In the genomic region with DNA sequence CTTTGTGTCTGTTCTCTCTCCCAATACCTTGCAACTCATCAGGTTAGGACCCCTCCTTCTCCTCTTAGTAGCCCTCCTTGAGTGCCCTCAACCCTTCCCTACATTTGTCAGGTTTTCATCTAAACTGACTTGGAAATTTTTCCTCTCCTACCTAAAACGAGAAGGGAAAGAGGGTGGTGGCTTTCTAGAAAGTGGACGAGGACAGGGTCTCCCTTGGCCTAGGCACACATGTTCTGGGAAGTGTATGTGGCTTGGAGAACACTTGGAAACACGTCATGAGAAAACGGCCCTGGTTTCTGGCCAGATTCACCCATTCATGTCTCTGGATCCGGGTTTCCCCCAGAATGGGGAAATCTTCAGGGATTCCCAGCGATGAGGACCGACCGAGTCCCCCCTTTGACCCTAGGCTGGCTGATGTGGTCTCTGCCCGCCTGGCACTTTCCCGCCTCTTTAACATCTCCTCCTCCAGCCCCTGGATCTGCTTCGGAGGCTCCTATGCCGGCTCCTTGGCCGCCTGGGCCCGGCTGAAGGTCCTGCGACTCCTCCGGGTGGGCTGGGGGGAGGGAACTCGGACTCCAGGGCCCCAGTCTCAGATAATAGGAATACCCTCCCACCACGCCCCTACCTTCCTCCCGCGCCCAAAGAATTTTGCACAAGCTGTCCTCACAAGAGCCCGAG, we compare ENCODE assay signal across 9 cellular contexts. TPM values are rescaled to one million over a fixed set of nuclear protein-coding genes. Genes with fewer than 3 reads are reported as not detected.
A peak's percentile ranks its signal among the peaks of the same experiment; 100 is the strongest.
DNase-seq lines count a peak whose midpoint lies in the region; ATAC-seq and TF ChIP-seq lines count a peak whose summit lies in the region.
"Had no signal": no experiment of that assay in that cellular context is flagged by ENCODE, and none has a peak within 500 bp of the region (broad histone marks: within the 10 kb centered on the region; RNA-seq: fewer than 3 reads in every experiment).

No MANE protein-coding gene starts in this region.

- peaks cover 36% of the 10 kb centered on the region for H3K27me3 ChIP-seq in H7 (ENCODE audit: control insufficient read depth, insufficient read depth, low read length)
- H3K27me3 ChIP-seq in gastrocnemius medialis = peaks cover 37 to 63% (median 57%) of the 10 kb centered on the region in 3 donors

- H3K27ac ChIP-seq in gastrocnemius medialis = no peak overlapping the region
- H3K27ac ChIP-seq: adrenal gland had no signal

- ATAC-seq in T-helper 17 cell (no peak), gastrocnemius medialis (no peak)

- CTCF ChIA-PET in GM10248 (lab: Yijun Ruan, JAX) = interaction anchor here (0.9 to 1.7 kb wide), 7 partner anchors 12 to 646 kb away, joined by 3 to 11 read pairs (median 4); no protein-coding TSS in a partner anchor

- peaks cover 4% of the 10 kb centered on the region for H3K36me3 Mint-ChIP-seq in T-helper 17 cell (ENCODE audit: low read depth)

- peaks cover 8% of the 10 kb centered on the region for H3K4me1 Mint-ChIP-seq in T-helper 17 cell

- H3K9me3 ChIP-seq in T-helper 17 cell (ENCODE audit: control insufficient read depth, low read length, poor library complexity, severe bottlenecking) (no peaks in the 10 kb centered on the region), gastrocnemius medialis (no peaks in the 10 kb centered on the region)
- H3K9me3 ChIP-seq: adrenal gland had no signal

- POLR2A ChIA-PET in GM10248 (lab: Yijun Ruan, JAX) = interaction anchor here (1.6 kb wide), 1 partner anchor 559 kb away, joined by 5 read pairs; a partner anchor contains a TSS

- H3K4me3 Mint-ChIP-seq in T-helper 17 cell = peak overlapping the region; percentile 92

- intact Hi-C loops in gastrocnemius medialis (cut with DNase I; ENCODE audit: low total_unique reads) = no loop called here

- no peaks in the 10 kb centered on the region for H3K36me3 ChIP-seq in H7 (replicated peaks; ENCODE audit: control insufficient read depth, insufficient read depth, low read length)
- H3K36me3 ChIP-seq in gastrocnemius medialis = no peaks in the 10 kb centered on the region
- H3K36me3 ChIP-seq: adrenal gland had no signal

- TF ChIP-seq CTCF in fibroblast of the aortic adventitia (IDR thresholded peaks at IDR 0.05; ENCODE audit: insufficient read depth, low read length) (no peak), gastrocnemius medialis (IDR thresholded peaks at IDR 0.05 in 4 of 5, conservative IDR thresholded peaks at IDR 0.05 in 1 of 5) (no peak), GM10248 (IDR thresholded peaks at IDR 0.05; ENCODE audit: control extremely low read depth, extremely low read depth, low read depth, missing control alignments) (no peak)

- peaks cover 0 to 11% of the 10 kb centered on the region in 2 donors for H3K4me1 ChIP-seq in gastrocnemius medialis

- no peak for TF ChIP-seq POLR2A in gastrocnemius medialis (IDR thresholded peaks at IDR 0.05)

- peak; percentile 76 for DNase-seq in H7
- no peak for DNase-seq in T-helper 17 cell
- no peak for DNase-seq in fibroblast of the aortic adventitia (ENCODE audit: low read depth)
- DNase-seq in gastrocnemius medialis = no peak
- no peak for DNase-seq in NCI-H748 (lab: John Stamatoyannopoulos, UW; ENCODE audit: unreplicated experiment)
- no peak for DNase-seq in HK-2 (ENCODE audit: unreplicated experiment)
- no peak for DNase-seq in GM10248 (ENCODE audit: extremely low spot score)
- no peak for DNase-seq in Ammon's horn (ENCODE audit: low spot score)

- peak overlapping the region; percentile 81 for H3K27ac Mint-ChIP-seq in T-helper 17 cell

- peaks cover 29% of the 10 kb centered on the region for H3K27me3 Mint-ChIP-seq in T-helper 17 cell

- in situ Hi-C loops in gastrocnemius medialis (cut with MboI; ENCODE audit: low sequenced_read_pairs in 4 of 4) = no loop called here

- peak overlapping the region; percentile 58 for H3K4me3 ChIP-seq in H7 (ENCODE audit: insufficient read depth, low read depth, low read length)
- H3K4me3 ChIP-seq in fibroblast of the aortic adventitia (ENCODE audit: low read depth, low read length) = peak overlapping the region; percentile 53
- H3K4me3 ChIP-seq in gastrocnemius medialis = peak overlapping the region in 3 of 4 donors; percentile 46 to 57 (median 48)

RNA-seq across cellular contexts. Expression of a gene that starts 2.9 kb away (rescaled TPM):
- total RNA-seq in H7 (2014; rRNA removed; shearing (Covaris generic)) = 5.0 and 5.2 TPM in 2 replicates
- total RNA-seq in T-helper 17 cell (1 to 10 TPM in 1 of 2 donors, under 1 TPM in 1; 0.80 to 2.0 TPM), fibroblast of the aortic adventitia (ENCODE audit: low replicate concordance) (not detected in 2 replicates), gastrocnemius medialis (not detected)
